ENCODE assay signal across 21 cellular contexts in genomic region chr2:107808023-107808422, GRCh38. TPM values are rescaled to one million over a fixed set of nuclear protein-coding genes. Genes with fewer than 3 reads are reported as not detected.
"Had no signal": no experiment of that assay in that cellular context is flagged by ENCODE, and none has a peak within 500 bp of the region (broad histone marks: within the 10 kb centered on the region; RNA-seq: fewer than 3 reads in every experiment).

No MANE protein-coding gene starts in this region.

- H3K9me3 Mint-ChIP-seq: activated naive CD8-positive, alpha-beta T cell treated with anti-CD3 and anti-CD28 coated beads, Interleukin-2, amount 10 ng/mL, durations not matched to agents 7 days and 5 days; mesothelial cell of epicardium had no signal

- H3K4me1 ChIP-seq: lower lobe of right lung, parathyroid adenoma, upper lobe of left lung had no signal

- H3K27ac ChIP-seq: lower lobe of right lung, parathyroid adenoma, skin epidermis, upper lobe of left lung had no signal

- H3K36me3 Mint-ChIP-seq: activated naive CD8-positive, alpha-beta T cell treated with anti-CD3 and anti-CD28 coated beads, Interleukin-2, amount 10 ng/mL, durations not matched to agents 7 days and 5 days; mesothelial cell of epicardium had no signal

- H3K4me1 Mint-ChIP-seq: activated naive CD8-positive, alpha-beta T cell treated with anti-CD3 and anti-CD28 coated beads, Interleukin-2, amount 10 ng/mL, durations not matched to agents 7 days and 5 days had no signal

- DNase-seq: activated CD4-positive, alpha-beta T cell treated with anti-CD3 and anti-CD28 coated beads, Interleukin-2, amount 50 U/mL, for 1 hour; activated CD8-positive, alpha-beta memory T cell treated with anti-CD3 and anti-CD28 coated beads for 24 hours; activated naive CD4-positive, alpha-beta T cell; activated naive CD8-positive, alpha-beta T cell treated with anti-CD3 and anti-CD28 coated beads, Interleukin-2, amount 10 ng/mL, durations not matched to agents 7 days and 5 days; cerebellar nuclear complex; effector CD8-positive, alpha-beta T cell; gastrocnemius medialis; heart left ventricle; left cardiac atrium; lower lobe of right lung; retina; stimulated activated CD4-positive, alpha-beta T cell treated with anti-CD3 and anti-CD28 coated beads, Interleukin-4, amount 100 ng/mL, for 4 hours; stimulated activated CD8-positive, alpha-beta memory T cell treated with anti-CD3 and anti-CD28 coated beads, Interleukin-4, amount 100 ng/mL, for 48 hours; stimulated activated naive CD4-positive, alpha-beta T cell treated with Interleukin-2 at 50 U/mL for 16 hours; substantia nigra; T-helper 9 cell; upper lobe of left lung had no signal

- H3K36me3 ChIP-seq: gastrocnemius medialis, heart left ventricle, lower lobe of right lung, upper lobe of left lung had no signal

- H3K4me3 Mint-ChIP-seq: activated naive CD8-positive, alpha-beta T cell treated with anti-CD3 and anti-CD28 coated beads, Interleukin-2, amount 10 ng/mL, durations not matched to agents 7 days and 5 days; mesothelial cell of epicardium had no signal

- H3K27me3 Mint-ChIP-seq: activated naive CD8-positive, alpha-beta T cell treated with anti-CD3 and anti-CD28 coated beads, Interleukin-2, amount 10 ng/mL, durations not matched to agents 7 days and 5 days had no signal

- ATAC-seq: activated CD4-positive, CD25-positive, alpha-beta regulatory T cell treated with anti-CD3 and anti-CD28 coated beads, Interleukin-2, amount 50 U/mL, for 24 hours had no signal

- H3K27me3 ChIP-seq: gastrocnemius medialis, heart left ventricle, upper lobe of left lung had no signal

- H3K9me3 ChIP-seq: gastrocnemius medialis, heart left ventricle, lower lobe of right lung, upper lobe of left lung had no signal

- H3K27ac Mint-ChIP-seq: activated naive CD8-positive, alpha-beta T cell treated with anti-CD3 and anti-CD28 coated beads, Interleukin-2, amount 10 ng/mL, durations not matched to agents 7 days and 5 days; mesothelial cell of epicardium had no signal

- H3K4me3 ChIP-seq: gastrocnemius medialis, heart left ventricle, lower lobe of right lung, skin epidermis, upper lobe of left lung had no signal

RNA-seq across cellular contexts. Expression of gene RGPD4, which starts 18.7 kb away (rescaled TPM):
- total RNA-seq: lower lobe of right lung had no signal
